Comparison of ENCODE assay signal across 7 cellular contexts in the genomic region with DNA sequence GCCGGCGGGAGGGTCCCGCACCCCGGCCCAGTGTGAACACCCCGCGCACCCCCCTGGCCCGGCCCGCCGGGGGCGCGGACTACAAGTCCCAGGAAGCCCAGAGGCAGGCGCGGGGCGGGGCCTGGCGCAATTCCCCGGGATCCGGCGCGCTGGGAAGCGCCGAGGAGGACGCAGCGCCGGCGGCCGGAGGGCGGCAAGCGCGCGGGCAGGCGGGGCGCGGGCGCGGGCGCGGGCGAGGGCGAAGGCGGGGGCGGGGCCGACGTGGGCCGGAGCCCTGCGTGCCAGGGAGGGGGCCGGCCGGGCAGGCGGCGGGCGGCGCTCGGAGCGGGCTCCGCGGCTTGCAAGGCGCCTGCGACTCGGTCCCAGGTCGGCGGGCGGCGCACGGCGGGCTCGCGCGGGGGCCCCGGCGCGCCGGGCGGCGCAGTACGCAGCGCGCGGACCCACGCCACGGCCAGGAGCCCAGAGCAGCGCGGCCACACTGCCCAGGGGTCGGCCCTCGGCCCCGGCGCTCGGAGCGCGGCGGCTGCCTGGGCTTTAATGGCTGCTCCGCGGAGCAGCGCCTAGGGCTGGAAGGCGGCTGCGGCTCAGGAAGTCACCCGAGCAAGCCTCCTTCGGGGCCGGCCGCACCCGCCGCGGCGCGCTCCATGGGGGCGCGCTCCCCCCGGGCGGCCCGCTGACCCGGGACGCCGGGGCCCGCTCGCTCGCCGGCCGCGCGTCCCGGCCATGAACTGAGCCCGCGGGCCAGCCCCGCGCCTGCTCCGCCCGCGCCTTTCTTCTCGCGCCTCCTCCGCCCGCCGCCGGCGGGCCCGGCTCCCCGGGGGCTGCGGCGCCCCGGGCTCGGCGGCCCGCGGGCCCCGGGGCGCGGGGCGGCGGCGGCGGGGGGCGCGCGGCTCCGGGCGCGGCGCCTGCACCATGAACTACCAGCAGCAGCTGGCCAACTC. TPM values are rescaled to one million over a fixed set of nuclear protein-coding genes. Genes with fewer than 3 reads are reported as not detected.
DNase-seq lines count a peak whose midpoint lies in the region; ATAC-seq and TF ChIP-seq lines count a peak whose summit lies in the region.

TSS of gene AGAP1 (plus strand) at position 269 of the 941 bp plus-strand sequence.

- H3K36me3 ChIP-seq in NT2/D1 (ENCODE audit: insufficient read depth, insufficient read length, low read length) (peaks cover 5% of the 10 kb centered on the region), body of pancreas (replicated peaks in 1 of 2; ENCODE audit: insufficient read depth in 1 of 2, low read depth in 2 of 2) (no peaks in the 10 kb centered on the region), hepatocyte (replicated peaks; ENCODE audit: insufficient read depth, low read depth) (no peaks in the 10 kb centered on the region)

- H3K9me3 Mint-ChIP-seq in progenitor cell of endocrine pancreas (ENCODE audit: low read depth), result peaks cover 3% of the 10 kb centered on the region

- ATAC-seq in HG03460 (IDR thresholded peaks at IDR 0.05; ENCODE audit: unreplicated experiment) (peak; percentile 48), body of pancreas (peak; percentile 94), HG02884 (IDR thresholded peaks at IDR 0.05; ENCODE audit: unreplicated experiment) (no peak)

- H4K20me1 ChIP-seq in hepatocyte (ENCODE audit: insufficient read depth, poor library complexity, severe bottlenecking), result peaks cover 40% of the 10 kb centered on the region

- TF ChIP-seq POLR2A in body of pancreas (IDR thresholded peaks at IDR 0.05), result peak; percentile 34 to 58 (median 36)

- 1% methylated on average over 83 of the region's 156 CpGs; no CpG with 5 or more reads in 1 of the 2 donors for WGBS in body of pancreas, 2 donors
- WGBS in hepatocyte (ENCODE audit: low lambda C conversion rate, missing lambda C conversion rate), result 2% methylated on average over 32 of the region's 156 CpGs

- H3K9me2 ChIP-seq in hepatocyte (replicated peaks; ENCODE audit: insufficient read depth), result no peaks in the 10 kb centered on the region

- H3K4me2 ChIP-seq in hepatocyte, result peak within 1 kb of the TSS; percentile 96

- H3K9me3 ChIP-seq in NT2/D1 (ENCODE audit: insufficient read depth, low read length), result peaks cover 15% of the 10 kb centered on the region
- no peaks in the 10 kb centered on the region for H3K9me3 ChIP-seq in body of pancreas
- H3K9me3 ChIP-seq in hepatocyte (ENCODE audit: low read depth), result no peaks in the 10 kb centered on the region

- peak within 1 kb of the TSS; percentile 85 for H3K4me3 Mint-ChIP-seq in progenitor cell of endocrine pancreas (ENCODE audit: low read depth)

- DNase-seq in GM04504 (ENCODE audit: low read depth), result peak; percentile 74
- DNase-seq in NT2/D1 (ENCODE audit: low read depth, low spot score), result peak; percentile 72
- DNase-seq in body of pancreas, result peak; percentile 91 to 95 (median 92)
- peak; percentile 96 for DNase-seq in hepatocyte (ENCODE audit: low spot score)
- peak; percentile 83 for DNase-seq in progenitor cell of endocrine pancreas (ENCODE audit: low spot score, unreplicated experiment)

- TF ChIP-seq CTCF in body of pancreas (IDR thresholded peaks at IDR 0.05) (peak in 2 of 7 experiments; percentile 4 to 20), hepatocyte (IDR thresholded peaks at IDR 0.05; ENCODE audit: poor library complexity) (no peak), progenitor cell of endocrine pancreas (IDR thresholded peaks at IDR 0.05; ENCODE audit: unreplicated experiment) (no peak)

- H3K4me3 ChIP-seq in NT2/D1 (ENCODE audit: insufficient read length, low read depth) (peak within 1 kb of the TSS; percentile 87), body of pancreas (peak within 1 kb of the TSS; percentile 9 to 35), hepatocyte (peak within 1 kb of the TSS; percentile 96)

- peak within 1 kb of the TSS; percentile 96 for H3K9ac ChIP-seq in NT2/D1 (ENCODE audit: insufficient read length, low read depth)

- H3K4me1 ChIP-seq in NT2/D1 (ENCODE audit: insufficient read depth, insufficient read length) (peaks cover 11% of the 10 kb centered on the region), body of pancreas (peaks cover 35% of the 10 kb centered on the region), hepatocyte (ENCODE audit: insufficient read depth) (peaks cover 21% of the 10 kb centered on the region)

- peak within 1 kb of the TSS; percentile 95 for H2AFZ ChIP-seq in hepatocyte

- H3K4me1 Mint-ChIP-seq in progenitor cell of endocrine pancreas (ENCODE audit: low read depth), result peaks cover 19% of the 10 kb centered on the region

- H3K27ac ChIP-seq in body of pancreas, result peak within 1 kb of the TSS; percentile 79 to 85 (median 82)
- peak within 1 kb of the TSS; percentile 75 for H3K27ac ChIP-seq in hepatocyte

- H3K79me2 ChIP-seq in hepatocyte, result peaks cover 45% of the 10 kb centered on the region

- intact Hi-C loops in body of pancreas (cut with DNase I), result no loop called here

- peak within 1 kb of the TSS; percentile 87 for H3K27ac Mint-ChIP-seq in progenitor cell of endocrine pancreas

- H3K36me3 Mint-ChIP-seq in progenitor cell of endocrine pancreas (ENCODE audit: insufficient read depth), result no peaks in the 10 kb centered on the region

- H3K27me3 ChIP-seq in NT2/D1 (ENCODE audit: insufficient read depth, insufficient read length) (peaks cover 11% of the 10 kb centered on the region), body of pancreas (no peaks in the 10 kb centered on the region), hepatocyte (no peaks in the 10 kb centered on the region)

- peaks cover 13% of the 10 kb centered on the region for H3K27me3 Mint-ChIP-seq in progenitor cell of endocrine pancreas

RNA-seq across cellular contexts. Expression of gene AGAP1, which starts in this region (rescaled TPM):
- 10 to 100 TPM; 21.3 to 32.6 TPM for total RNA-seq in body of pancreas
- 19.2 and 20.0 TPM in 2 replicates for total RNA-seq in hepatocyte
- polyA plus RNA-seq in hepatocyte, result 7.9 and 12.1 TPM in 2 replicates
- total RNA-seq in progenitor cell of endocrine pancreas, result 43.3 and 47.2 TPM in 2 replicates

Comparison
In these comparisons a context has a peak if more than half of its experiments do, and no peak if none do; other contexts are left out.
1. H3K4me3 ChIP-seq: peak in every context shown above with its lines; median percentile 96 in hepatocyte; 87 in NT2/D1; 22 in body of pancreas.